In the genomic region with DNA sequence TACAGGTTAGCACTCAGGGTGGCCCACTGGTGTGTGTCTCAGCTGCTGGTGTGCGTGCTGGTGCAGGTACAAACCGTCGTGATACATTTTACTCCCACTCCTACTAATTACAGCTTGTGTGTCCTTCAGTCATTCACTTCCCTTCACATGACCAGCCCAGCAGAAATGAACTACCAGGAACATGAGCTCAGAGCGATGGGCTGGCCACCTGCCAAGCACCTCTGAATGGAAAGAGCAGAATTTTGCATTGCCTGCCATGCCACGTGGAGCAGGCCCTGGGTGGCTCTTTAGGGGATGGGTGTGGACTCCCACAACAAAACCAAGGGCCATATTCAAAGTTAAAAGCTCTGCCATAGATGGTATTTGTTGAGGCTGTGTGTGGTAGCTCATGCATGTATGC, we compare ENCODE assay signal across 8 cellular contexts. TPM values are rescaled to one million over a fixed set of nuclear protein-coding genes. Genes with fewer than 3 reads are reported as not detected.
A peak's percentile ranks its signal among the peaks of the same experiment; 100 is the strongest.
DNase-seq lines count a peak whose midpoint lies in the region; ATAC-seq and TF ChIP-seq lines count a peak whose summit lies in the region.

No MANE protein-coding gene starts in this region.

- peaks cover 5% of the 10 kb centered on the region for H3K27me3 Mint-ChIP-seq in nephron progenitor cell (ENCODE audit: low read depth, poor library complexity)

- H2AFZ ChIP-seq in MM.1S (ENCODE audit: low read length): no peak overlapping the region

- no peaks in the 10 kb centered on the region for H3F3A ChIP-seq in MM.1S (ENCODE audit: insufficient read depth, low read length)

- H3K9me2 ChIP-seq in MM.1S (replicated peaks; ENCODE audit: insufficient read depth, low read length): no peaks in the 10 kb centered on the region

- no peaks in the 10 kb centered on the region for H4K20me1 ChIP-seq in MM.1S (ENCODE audit: insufficient read depth, low read length)

- no peaks in the 10 kb centered on the region for H3K79me2 ChIP-seq in MM.1S (ENCODE audit: low read length)

- no peak overlapping the region for H3K27ac Mint-ChIP-seq in nephron progenitor cell

- no peaks in the 10 kb centered on the region for H3K9me3 ChIP-seq in neutrophil
- H3K9me3 ChIP-seq in MM.1S (replicated peaks; ENCODE audit: insufficient read depth, low read length): no peaks in the 10 kb centered on the region

- no peak overlapping the region for H3K9ac ChIP-seq in MM.1S (ENCODE audit: low read length)

- peaks cover 7% of the 10 kb centered on the region for H3K4me1 Mint-ChIP-seq in nephron progenitor cell

- H3K27ac ChIP-seq in neutrophil: peak overlapping the region; percentile 15
- no peak overlapping the region for H3K27ac ChIP-seq in MM.1S (ENCODE audit: low read length)

- H3K4me1 ChIP-seq in neutrophil (ENCODE audit: control insufficient read depth in 1 of 2, insufficient read depth in 1 of 2, low read depth in 1 of 2, low read length in 1 of 2) (peaks cover 17 to 18% of the 10 kb centered on the region in 2 experiments), MM.1S (ENCODE audit: low read length) (no peaks in the 10 kb centered on the region)

- no peaks in the 10 kb centered on the region for H3K9me3 Mint-ChIP-seq in nephron progenitor cell

- TF ChIP-seq CTCF in neutrophil (IDR thresholded peaks at IDR 0.05) (no peak), MM.1S (IDR thresholded peaks at IDR 0.05; ENCODE audit: low read length) (no peak), nephron progenitor cell (IDR thresholded peaks at IDR 0.05) (no peak)

- H3K27me3 ChIP-seq in neutrophil: no peaks in the 10 kb centered on the region
- H3K27me3 ChIP-seq in MM.1S (replicated peaks; ENCODE audit: insufficient read depth, low read length): no peaks in the 10 kb centered on the region

- H3K36me3 ChIP-seq in neutrophil: no peaks in the 10 kb centered on the region
- H3K36me3 ChIP-seq in MM.1S (replicated peaks; ENCODE audit: insufficient read depth, low read length): no peaks in the 10 kb centered on the region

- no peak overlapping the region for H3K4me2 ChIP-seq in MM.1S (ENCODE audit: low read depth, low read length)

- peak; percentile 12 for DNase-seq in GM03348 (ENCODE audit: low spot score)
- peak; percentile 26 for DNase-seq in NCI-H2196 treated with DMSO at 0.1 percent for 48 hours (lab: John Stamatoyannopoulos, UW; ENCODE audit: unreplicated experiment)
- DNase-seq in dermis blood vessel endothelial cell: peak; percentile 55
- DNase-seq in MM.1S: no peak
- DNase-seq in nephron progenitor cell: no peak
- no peak for DNase-seq in stimulated activated naive CD4-positive, alpha-beta T cell (lab: John Stamatoyannopoulos, UW)

- H3K4me3 Mint-ChIP-seq in nephron progenitor cell: no peak overlapping the region

- H3K4me3 ChIP-seq in neutrophil (ENCODE audit: low read depth in 1 of 2, low read length in 1 of 2) (no peak overlapping the region), MM.1S (ENCODE audit: low read length) (no peak overlapping the region)

- no peak for ATAC-seq in HG02763 (IDR thresholded peaks at IDR 0.05; ENCODE audit: unreplicated experiment)

- H3K36me3 Mint-ChIP-seq in nephron progenitor cell (ENCODE audit: low read depth): no peaks in the 10 kb centered on the region

RNA-seq across cellular contexts. Expression of a gene that starts 58.9 kb away (rescaled TPM):
- total RNA-seq in dermis blood vessel endothelial cell: 55.3 TPM in 2 replicates

Comparison
In these comparisons a context has a peak if more than half of its experiments do, and no peak if none do; other contexts are left out.
1. DNase-seq: peak in GM03348 (single experiment), NCI-H2196 treated with DMSO at 0.1 percent for 48 hours (single experiment) and dermis blood vessel endothelial cell (single experiment); none in MM.1S (single experiment), nephron progenitor cell (single experiment) and stimulated activated naive CD4-positive, alpha-beta T cell (0 of 6).